ENCODE assay signal across 9 cellular contexts in the genomic region with DNA sequence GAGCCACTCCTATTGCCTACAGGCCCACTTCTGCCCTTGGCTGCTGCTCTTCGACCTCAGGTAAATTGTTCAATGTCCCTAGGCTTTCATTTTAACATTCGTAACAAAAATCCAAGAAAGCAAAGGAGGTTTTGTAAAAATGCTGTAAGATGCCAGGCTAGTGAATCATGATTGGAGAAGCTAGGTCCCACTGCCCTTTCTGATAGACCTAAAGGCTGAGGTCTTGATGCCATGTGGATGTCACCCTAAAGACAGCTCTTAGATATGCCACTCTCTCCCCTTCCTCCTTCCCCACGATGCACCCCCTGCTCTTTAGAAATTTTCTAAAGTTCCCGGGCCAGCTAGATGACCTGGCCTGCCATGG. TPM values are rescaled to one million over a fixed set of nuclear protein-coding genes. Genes with fewer than 3 reads are reported as not detected.
DNase-seq lines count a peak whose midpoint lies in the region; ATAC-seq, FAIRE-seq and TF ChIP-seq lines count a peak whose summit lies in the region.
"Had no signal": no experiment of that assay in that cellular context is flagged by ENCODE, and none has a peak within 500 bp of the region (broad histone marks: within the 10 kb centered on the region; RNA-seq: fewer than 3 reads in every experiment).

No MANE protein-coding gene starts in this region.

- H3K79me2 ChIP-seq in PC-3 (ENCODE audit: low read length), result no peaks in the 10 kb centered on the region
- H3K79me2 ChIP-seq in H1 (ENCODE audit: control insufficient read depth in 1 of 2, insufficient read depth in 2 of 2, low read length in 2 of 2), result no peaks in the 10 kb centered on the region
- no peaks in the 10 kb centered on the region for H3K79me2 ChIP-seq in trophoblast cell (ENCODE audit: control insufficient read depth, insufficient read depth, low read length, poor library complexity)

- FAIRE-seq in H1 (lab: Jason Lieb, UNC), result no peak

- ATAC-seq in PC-3 (no peak), GM19035 (IDR thresholded peaks at IDR 0.05; ENCODE audit: unreplicated experiment) (no peak), esophagus mucosa (no peak)

- peak overlapping the region in 4 of 7 donors; percentile 16 to 70 (median 50) for H3K27ac Mint-ChIP-seq in CD14-positive monocyte

- no peak overlapping the region for H3K4me2 ChIP-seq in PC-3 (ENCODE audit: low read length)
- peak overlapping the region; percentile 33 to 39; a peak in 2 of 4 replicates for H3K4me2 ChIP-seq in H1 (ENCODE audit: insufficient read depth in 1 of 2, low read depth in 2 of 2, low read length in 2 of 2)
- peak overlapping the region; percentile 12 for H3K4me2 ChIP-seq in trophoblast cell (ENCODE audit: low read length)

- H3K9me3 ChIP-seq in PC-3 (ENCODE audit: low read length), result no peaks in the 10 kb centered on the region
- no peaks in the 10 kb centered on the region for H3K9me3 ChIP-seq in H1 (ENCODE audit: insufficient read depth in 2 of 2, low read depth in 1 of 2, low read length in 1 of 2)
- no peaks in the 10 kb centered on the region for H3K9me3 ChIP-seq in trophoblast cell (ENCODE audit: insufficient read depth, low read depth, low read length)
- H3K9me3 ChIP-seq in suprapubic skin, result no peaks in the 10 kb centered on the region

- intact Hi-C loops in CD14-positive monocyte (cut with micrococcal nuclease) (loop anchor here (5.0 to 10.0 kb wide), 3 partner anchors 48 to 401 kb away; a partner anchor contains a TSS), PC-3 (cut with micrococcal nuclease) (loop anchor here (1.0 to 5.0 kb wide), 3 partner anchors 46 to 101 kb away; a partner anchor contains a TSS)

- CTCF ChIA-PET in PC-3 (lab: Charles Lee) (interaction anchor here (0.8 to 1.4 kb wide), 3 partner anchors 46 to 85 kb away, joined by 3 to 4 read pairs (median 3); no protein-coding TSS in a partner anchor), H1 (lab: Charles Lee; ENCODE audit: partially characterized antibody) (interaction anchor here (0.6 to 3.0 kb wide), 17 partner anchors 8 to 789 kb away, joined by 3 to 22 read pairs (median 5); a partner anchor contains a TSS)

- no peak for DNase-seq in CD14-positive monocyte (ENCODE audit: low spot score)
- no peak for DNase-seq in PC-3
- DNase-seq in H1 (ENCODE audit: low read depth in 1 of 2, low spot score in 2 of 2), result no peak
- DNase-seq in trophoblast cell, result peak in 1 of 2 donors; percentile 13
- no peak for DNase-seq in suprapubic skin (ENCODE audit: low spot score in 2 of 2)
- no peak for DNase-seq in NCI-H1092 treated with DMSO at 0.1 percent for 48 hours (lab: John Stamatoyannopoulos, UW)
- DNase-seq: activated CD8-positive, alpha-beta memory T cell treated with anti-CD3 and anti-CD28 coated beads for 24 hours had no signal

- H4K8ac ChIP-seq in H1 (ENCODE audit: extremely low read depth, insufficient read depth, low read length) (no peak overlapping the region), trophoblast cell (ENCODE audit: low read depth, low read length) (peak overlapping the region; percentile 37)

- H3K36me3 Mint-ChIP-seq in CD14-positive monocyte, result peaks cover 39 to 54% of the 10 kb centered on the region in 2 donors

- no peaks in the 10 kb centered on the region for H3K23me2 ChIP-seq in H1 (ENCODE audit: low read depth, low read length)

- WGBS in H1 (ENCODE audit: extremely low coverage in 1 of 2, insufficient coverage in 1 of 2, insufficient read length in 1 of 2, insufficient replicate concordance in 2 of 2, low coverage in 1 of 2, low lambda C conversion rate in 2 of 2, missing lambda C conversion rate in 1 of 2), 2 experiments, result 89% methylated on average over 4 of the region's 4 CpGs; no CpG with 5 or more reads in 1 of the 2 experiments
- no CpG with 5 or more reads among the region's 4 CpGs for WGBS in trophoblast cell (ENCODE audit: extremely low coverage, insufficient coverage, insufficient read length)
- 64% methylated on average over 4 of the region's 4 CpGs for WGBS in suprapubic skin

- H2BK5ac ChIP-seq in H1 (ENCODE audit: low read depth, low read length) (no peak overlapping the region), trophoblast cell (ENCODE audit: low read depth, low read length, poor library complexity) (peak overlapping the region; percentile 32)

- no peak for TF ChIP-seq RAD21 in H1 (IDR thresholded peaks at IDR 0.05 in 1 of 2, conservative IDR thresholded peaks at IDR 0.05 in 1 of 2; ENCODE audit: low read depth in 2 of 2, low read length in 2 of 2)

- H2AFZ ChIP-seq in PC-3 (ENCODE audit: low read length) (no peak overlapping the region), H1 (ENCODE audit: low read length) (no peak overlapping the region), trophoblast cell (ENCODE audit: insufficient read depth, low read length, poor library complexity) (no peak overlapping the region)

- H4K91ac ChIP-seq in H1 (replicated peaks; ENCODE audit: insufficient read length, low read length) (no peak overlapping the region), trophoblast cell (ENCODE audit: low read depth, low read length) (peak overlapping the region; percentile 30)

- no peak overlapping the region for H2BK12ac ChIP-seq in H1 (ENCODE audit: low read depth, low read length)
- H2BK12ac ChIP-seq in trophoblast cell (ENCODE audit: low read length), result no peak overlapping the region

- H3K4ac ChIP-seq in H1 (replicated peaks; ENCODE audit: insufficient read length, low read depth, low read length) (no peak overlapping the region), trophoblast cell (ENCODE audit: low read depth, low read length) (no peak overlapping the region)

- H3K14ac ChIP-seq in H1 (ENCODE audit: insufficient read length) (no peak overlapping the region), trophoblast cell (ENCODE audit: low read length) (peak overlapping the region; percentile 30)

- H3K18ac ChIP-seq in H1 (ENCODE audit: extremely low read depth, low read length), result no peak overlapping the region
- H3K18ac ChIP-seq in trophoblast cell (ENCODE audit: low read length), result peak overlapping the region; percentile 67

- BruUV-seq in PC-3 (replicated peaks; lab: Mats Ljungman, UMichigan), result no TSS peak

- peaks cover 18% of the 10 kb centered on the region for H3K4me1 ChIP-seq in PC-3 (ENCODE audit: insufficient read depth, low read length)
- peaks cover 3 to 21% (median 11%) of the 10 kb centered on the region in 4 experiments for H3K4me1 ChIP-seq in H1 (replicated peaks in 1 of 4; ENCODE audit: control insufficient read depth in 3 of 4, insufficient read depth in 4 of 4, low read length in 3 of 4)
- peaks cover 8 to 10% of the 10 kb centered on the region in 2 experiments for H3K4me1 ChIP-seq in trophoblast cell (ENCODE audit: control insufficient read depth in 1 of 2, insufficient read depth in 2 of 2, low read length in 2 of 2)
- H3K4me1 ChIP-seq in suprapubic skin, result peaks cover 29% of the 10 kb centered on the region

- H3K9me2 ChIP-seq in PC-3 (replicated peaks; ENCODE audit: low read length), result no peaks in the 10 kb centered on the region

- H3K4me1 Mint-ChIP-seq in CD14-positive monocyte, result peaks cover 23% of the 10 kb centered on the region

- H4K5ac ChIP-seq in H1 (ENCODE audit: insufficient read length, low read depth, low read length), result no peak overlapping the region

- H2BK20ac ChIP-seq in H1 (ENCODE audit: low read length), result no peak overlapping the region

- peaks cover 0 to 2% (median 0%) of the 10 kb centered on the region in 3 donors for H3K27me3 Mint-ChIP-seq in CD14-positive monocyte (ENCODE audit: low read depth in 3 of 3)

- H4K12ac ChIP-seq in trophoblast cell (ENCODE audit: low read depth, low read length), result no peak overlapping the region

- peaks cover 28% of the 10 kb centered on the region for H3K36me3 ChIP-seq in PC-3 (ENCODE audit: low read depth, low read length)
- H3K36me3 ChIP-seq in H1 (ENCODE audit: control insufficient read depth in 2 of 4, insufficient read depth in 4 of 4, low read length in 3 of 4), result peaks cover 10 to 35% (median 15%) of the 10 kb centered on the region in 4 experiments; a peak in 7 of 8 replicates
- peaks cover 15 to 40% of the 10 kb centered on the region in 2 experiments for H3K36me3 ChIP-seq in trophoblast cell (ENCODE audit: control insufficient read depth in 1 of 2, insufficient read depth in 2 of 2, low read length in 2 of 2)
- peaks cover 39% of the 10 kb centered on the region for H3K36me3 ChIP-seq in suprapubic skin

- POLR2A ChIA-PET in PC-3 (lab: Charles Lee; ENCODE audit: unreplicated experiment), result interaction anchor here (0.7 kb wide), 1 partner anchor 18 kb away, joined by 3 read pairs; no protein-coding TSS in a partner anchor
- POLR2A ChIA-PET in H1 (lab: Charles Lee; ENCODE audit: partially characterized antibody), result interaction anchor here (0.6 to 4.9 kb wide), 9 partner anchors 10 to 966 kb away, joined by 3 to 64 read pairs (median 3); a partner anchor contains a TSS

- H3K9ac ChIP-seq in PC-3 (ENCODE audit: low read length) (no peak overlapping the region), H1 (replicated peaks in 1 of 4; ENCODE audit: extremely low read depth in 1 of 4, low read depth in 3 of 4, low read length in 3 of 4) (peak overlapping the region in 2 of 4 experiments; percentile 25 to 26; a peak in 3 of 7 replicates), trophoblast cell (ENCODE audit: low read length) (no peak overlapping the region)

- H3K4me3 Mint-ChIP-seq in CD14-positive monocyte, result no peak overlapping the region

- no peaks in the 10 kb centered on the region for H3F3A ChIP-seq in PC-3 (ENCODE audit: low read length, unreplicated experiment)

- H3K56ac ChIP-seq in H1 (replicated peaks; ENCODE audit: insufficient read length, low read depth, low read length), result no peak overlapping the region

- H2AK5ac ChIP-seq in H1 (ENCODE audit: low read depth, low read length) (no peak overlapping the region), trophoblast cell (ENCODE audit: low read length) (peak overlapping the region; percentile 63)

- no peaks in the 10 kb centered on the region for H3K27me3 ChIP-seq in PC-3 (ENCODE audit: low read length)
- H3K27me3 ChIP-seq in H1 (replicated peaks in 1 of 4; ENCODE audit: control insufficient read depth in 3 of 4, extremely low read depth in 1 of 4, insufficient read depth in 3 of 4, low read length in 3 of 4), result no peaks in the 10 kb centered on the region
- no peaks in the 10 kb centered on the region for H3K27me3 ChIP-seq in trophoblast cell (ENCODE audit: insufficient read depth, low read length)
- no peaks in the 10 kb centered on the region for H3K27me3 ChIP-seq in suprapubic skin

- H2BK15ac ChIP-seq in H1 (ENCODE audit: low read length), result no peak overlapping the region

- no peak for TF ChIP-seq CTCF in CD14-positive monocyte (IDR thresholded peaks at IDR 0.05)
- TF ChIP-seq CTCF in PC-3 (conservative IDR thresholded peaks at IDR 0.05; ENCODE audit: low read depth, low read length), result no peak
- no peak for TF ChIP-seq CTCF in H1 (IDR thresholded peaks at IDR 0.05; ENCODE audit: control extremely low read depth in 1 of 3, insufficient read depth in 1 of 3, low read depth in 1 of 3, low read length in 3 of 3)
- TF ChIP-seq CTCF in suprapubic skin (IDR thresholded peaks at IDR 0.05), result no peak

- H3K4me3 ChIP-seq in PC-3 (ENCODE audit: low read length) (no peak overlapping the region), H1 (ENCODE audit: extremely low read depth in 1 of 4, insufficient read depth in 2 of 4, low read depth in 3 of 4, low read length in 4 of 4) (no peak overlapping the region), trophoblast cell (ENCODE audit: low read depth, low read length) (no peak overlapping the region), suprapubic skin (no peak overlapping the region)

- H2BK120ac ChIP-seq in H1 (replicated peaks; ENCODE audit: low read depth, low read length) (no peak overlapping the region), trophoblast cell (ENCODE audit: insufficient read depth, low read length, poor library complexity) (no peak overlapping the region)

- H3K27ac ChIP-seq in PC-3 (ENCODE audit: low read length), result peak overlapping the region; percentile 20; the same call in 1 of the 2 replicates
- H3K27ac ChIP-seq in H1 (ENCODE audit: low read depth, low read length), result 0 out of 2 replicates have a peak overlapping the region, but pooled peaks have one; percentile 32
- peak overlapping the region; percentile 72 for H3K27ac ChIP-seq in trophoblast cell (ENCODE audit: low read depth, low read length)
- H3K27ac ChIP-seq in suprapubic skin, result no peak overlapping the region

- H3K23ac ChIP-seq in H1 (ENCODE audit: insufficient read length) (no peak overlapping the region), trophoblast cell (ENCODE audit: low read length) (no peak overlapping the region)

- TF ChIP-seq EP300 in H1 (IDR thresholded peaks at IDR 0.05; ENCODE audit: borderline replicate concordance in 1 of 2, low read depth in 2 of 2, low read length in 2 of 2) (no peak), suprapubic skin (IDR thresholded peaks at IDR 0.05) (no peak)

- TF ChIP-seq POLR2A in H1 (IDR thresholded peaks at IDR 0.05; ENCODE audit: control extremely low read depth in 1 of 2, low read depth in 2 of 2, low read length in 2 of 2), result no peak; a peak in 1 of 3 replicates
- TF ChIP-seq POLR2A in suprapubic skin (IDR thresholded peaks at IDR 0.05), result no peak

- H3K9me3 Mint-ChIP-seq in CD14-positive monocyte, result no peaks in the 10 kb centered on the region

- H4K20me1 ChIP-seq in PC-3 (ENCODE audit: low read length) (no peaks in the 10 kb centered on the region), H1 (replicated peaks in 1 of 2; ENCODE audit: control insufficient read depth in 1 of 2, insufficient read depth in 2 of 2, low read length in 2 of 2) (peaks cover 6 to 8% of the 10 kb centered on the region in 2 experiments)

- H3K79me1 ChIP-seq in H1 (ENCODE audit: low read depth, low read length) (no peaks in the 10 kb centered on the region), trophoblast cell (ENCODE audit: low read length) (peaks cover 8% of the 10 kb centered on the region)

RNA-seq across cellular contexts. Expression of a gene that starts 9.9 kb away (rescaled TPM):
- polyA plus RNA-seq in CD14-positive monocyte, result 1 to 10 TPM; 3.3 to 3.4 TPM
- 7.7 and 9.4 TPM in 2 replicates for total RNA-seq in PC-3 (2014; rRNA removed)
- total RNA-seq in H1 (2021; fragmentation: NEBNext Ultra II Directional; extraction: Animal tissue kit (Norgen Biotek cat#: 25700)), result 24.6 and 25.3 TPM in 2 replicates
- polyA plus RNA-seq in H1 (2011; rRNA removed), result 32.7 and 39.6 TPM in 2 replicates
- 23.6 TPM for polyA plus RNA-seq in H1 (2011; cell fraction: cytosol; rRNA removed)
- 31.0 TPM for polyA plus RNA-seq in H1 (2011; cell fraction: nucleus; rRNA removed)
- 15.8 to 27.3 TPM (median 23.5 TPM) in 4 replicates for polyA plus RNA-seq in H1 (2012, experiment 1 of 2)
- polyA plus RNA-seq in H1 (2012, experiment 2 of 2), result 24.5 TPM
- 23.0 TPM for polyA plus RNA-seq in H1 (2013, experiment 1 of 2)
- polyA plus RNA-seq in H1 (2013, experiment 2 of 2), result 25.3 TPM
- 16.2 and 21.4 TPM in 2 replicates for polyA minus RNA-seq in H1 (2011; rRNA and poly(A)+ RNA removed)
- polyA minus RNA-seq in H1 (2011; cell fraction: cytosol; rRNA and poly(A)+ RNA removed), result 13.9 TPM
- 10.3 TPM for polyA minus RNA-seq in H1 (2011; cell fraction: nucleus; rRNA and poly(A)+ RNA removed)
- 10.1 and 11.0 TPM in 2 replicates for polyA plus RNA-seq in trophoblast cell (2013)
- total RNA-seq in suprapubic skin, result 1 to 10 TPM; 6.0 to 7.9 (median 6.9) TPM
- total RNA-seq in esophagus mucosa, result 10.5 TPM

RNA-seq across cellular contexts. Expression of a gene that starts 45.0 kb away (rescaled TPM):
- 10 to 100 TPM; 20.2 to 26.7 TPM for polyA plus RNA-seq in CD14-positive monocyte
- total RNA-seq in PC-3 (2014; rRNA removed), result 45.7 and 45.8 TPM in 2 replicates
- total RNA-seq in H1 (2021; fragmentation: NEBNext Ultra II Directional; extraction: Animal tissue kit (Norgen Biotek cat#: 25700)), result 116 and 120 TPM in 2 replicates
- polyA plus RNA-seq in H1 (2011; rRNA removed), result 22.0 and 24.2 TPM in 2 replicates
- polyA plus RNA-seq in H1 (2011; cell fraction: cytosol; rRNA removed), result 26.1 TPM
- 15.4 TPM for polyA plus RNA-seq in H1 (2011; cell fraction: nucleus; rRNA removed)
- polyA plus RNA-seq in H1 (2012, experiment 1 of 2), result 29.4 to 37.6 TPM (median 31.3 TPM) in 4 replicates
- polyA plus RNA-seq in H1 (2012, experiment 2 of 2), result 16.3 TPM
- 35.5 TPM for polyA plus RNA-seq in H1 (2013, experiment 1 of 2)
- 33.6 TPM for polyA plus RNA-seq in H1 (2013, experiment 2 of 2)
- 63.9 and 90.5 TPM in 2 replicates for polyA minus RNA-seq in H1 (2011; rRNA and poly(A)+ RNA removed)
- polyA minus RNA-seq in H1 (2011; cell fraction: cytosol; rRNA and poly(A)+ RNA removed), result 34.0 TPM
- 20.9 TPM for polyA minus RNA-seq in H1 (2011; cell fraction: nucleus; rRNA and poly(A)+ RNA removed)
- 32.5 and 34.1 TPM in 2 replicates for polyA plus RNA-seq in trophoblast cell (2013)
- 10 to 100 TPM; 42.4 to 52.3 (median 46.5) TPM for total RNA-seq in suprapubic skin
- total RNA-seq in esophagus mucosa, result 54.1 TPM

RNA-seq across cellular contexts. Expression of a gene that starts 49.2 kb away (rescaled TPM):
- polyA plus RNA-seq in CD14-positive monocyte, result 10 to 100 TPM; 51.6 to 65.6 TPM
- 86.7 and 114 TPM in 2 replicates for total RNA-seq in PC-3 (2014; rRNA removed)
- total RNA-seq in H1 (2021; fragmentation: NEBNext Ultra II Directional; extraction: Animal tissue kit (Norgen Biotek cat#: 25700)), result 281 and 284 TPM in 2 replicates
- 53.8 and 62.7 TPM in 2 replicates for polyA plus RNA-seq in H1 (2011; rRNA removed)
- 64.7 TPM for polyA plus RNA-seq in H1 (2011; cell fraction: cytosol; rRNA removed)
- polyA plus RNA-seq in H1 (2011; cell fraction: nucleus; rRNA removed), result 110 TPM
- 171 to 223 TPM (median 192 TPM) in 4 replicates for polyA plus RNA-seq in H1 (2012, experiment 1 of 2)
- 72.6 TPM for polyA plus RNA-seq in H1 (2012, experiment 2 of 2)
- 218 TPM for polyA plus RNA-seq in H1 (2013, experiment 1 of 2)
- 211 TPM for polyA plus RNA-seq in H1 (2013, experiment 2 of 2)
- 49.3 and 53.9 TPM in 2 replicates for polyA minus RNA-seq in H1 (2011; rRNA and poly(A)+ RNA removed)
- polyA minus RNA-seq in H1 (2011; cell fraction: cytosol; rRNA and poly(A)+ RNA removed), result 93.5 TPM
- polyA minus RNA-seq in H1 (2011; cell fraction: nucleus; rRNA and poly(A)+ RNA removed), result 69.0 TPM
- polyA plus RNA-seq in trophoblast cell (2013), result 145 and 147 TPM in 2 replicates
- total RNA-seq in suprapubic skin, result 10 to 100 TPM; 57.2 to 85.2 (median 64.3) TPM
- total RNA-seq in esophagus mucosa, result 80.6 TPM
